2 cellular contexts compared by ENCODE assay signal in the genomic region with DNA sequence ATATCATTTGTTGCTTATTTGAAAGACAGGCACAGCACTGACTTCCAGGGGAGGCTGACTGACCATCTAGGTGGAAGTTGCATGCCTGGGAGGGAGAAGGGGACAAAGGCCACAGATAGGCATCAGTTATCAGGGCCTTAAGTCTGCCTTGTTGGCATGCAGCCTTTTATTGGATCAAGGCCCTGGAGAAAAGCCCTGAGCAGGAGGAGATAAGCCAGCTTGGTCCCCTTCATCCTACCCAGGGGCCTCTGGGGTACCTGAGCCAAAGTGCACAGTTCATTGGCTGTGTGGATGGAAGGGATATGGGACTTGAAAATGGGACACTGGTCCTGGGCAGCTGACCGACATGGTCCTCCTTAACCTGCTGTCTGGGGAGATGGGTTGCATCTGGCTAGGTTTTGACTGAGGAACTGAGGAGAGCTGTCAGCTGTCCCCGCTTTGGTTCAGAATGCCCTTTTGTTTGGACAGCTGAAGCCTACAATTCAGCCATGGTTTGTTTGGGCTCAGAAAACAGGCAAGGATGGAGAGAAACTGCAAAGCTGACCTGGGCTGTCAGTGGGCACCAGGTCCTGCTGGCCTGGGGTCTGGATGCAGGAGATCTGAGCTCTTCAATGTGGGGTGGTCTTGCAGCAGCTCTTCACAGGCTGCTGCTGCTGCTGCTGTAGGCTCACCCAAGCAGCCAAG.
TF ChIP-seq lines count a peak whose summit lies in the region.

No MANE protein-coding gene starts in this region.

TF ChIP-seq in A549, 52 proteins besides CTCF, POLR2A, EP300 and RAD21:
- TF ChIP-seq, protein P1, sequence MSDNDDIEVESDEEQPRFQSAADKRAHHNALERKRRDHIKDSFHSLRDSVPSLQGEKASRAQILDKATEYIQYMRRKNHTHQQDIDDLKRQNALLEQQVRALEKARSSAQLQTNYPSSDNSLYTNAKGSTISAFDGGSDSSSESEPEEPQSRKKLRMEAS (IDR thresholded peaks at IDR 0.05), result 0 out of 2 replicates have a peak, but pooled peaks have one; percentile 13
- TF ChIP-seq GATA3 (IDR thresholded peaks at IDR 0.05; ENCODE audit: borderline replicate concordance), result no peak
- TF ChIP-seq, protein P2, sequence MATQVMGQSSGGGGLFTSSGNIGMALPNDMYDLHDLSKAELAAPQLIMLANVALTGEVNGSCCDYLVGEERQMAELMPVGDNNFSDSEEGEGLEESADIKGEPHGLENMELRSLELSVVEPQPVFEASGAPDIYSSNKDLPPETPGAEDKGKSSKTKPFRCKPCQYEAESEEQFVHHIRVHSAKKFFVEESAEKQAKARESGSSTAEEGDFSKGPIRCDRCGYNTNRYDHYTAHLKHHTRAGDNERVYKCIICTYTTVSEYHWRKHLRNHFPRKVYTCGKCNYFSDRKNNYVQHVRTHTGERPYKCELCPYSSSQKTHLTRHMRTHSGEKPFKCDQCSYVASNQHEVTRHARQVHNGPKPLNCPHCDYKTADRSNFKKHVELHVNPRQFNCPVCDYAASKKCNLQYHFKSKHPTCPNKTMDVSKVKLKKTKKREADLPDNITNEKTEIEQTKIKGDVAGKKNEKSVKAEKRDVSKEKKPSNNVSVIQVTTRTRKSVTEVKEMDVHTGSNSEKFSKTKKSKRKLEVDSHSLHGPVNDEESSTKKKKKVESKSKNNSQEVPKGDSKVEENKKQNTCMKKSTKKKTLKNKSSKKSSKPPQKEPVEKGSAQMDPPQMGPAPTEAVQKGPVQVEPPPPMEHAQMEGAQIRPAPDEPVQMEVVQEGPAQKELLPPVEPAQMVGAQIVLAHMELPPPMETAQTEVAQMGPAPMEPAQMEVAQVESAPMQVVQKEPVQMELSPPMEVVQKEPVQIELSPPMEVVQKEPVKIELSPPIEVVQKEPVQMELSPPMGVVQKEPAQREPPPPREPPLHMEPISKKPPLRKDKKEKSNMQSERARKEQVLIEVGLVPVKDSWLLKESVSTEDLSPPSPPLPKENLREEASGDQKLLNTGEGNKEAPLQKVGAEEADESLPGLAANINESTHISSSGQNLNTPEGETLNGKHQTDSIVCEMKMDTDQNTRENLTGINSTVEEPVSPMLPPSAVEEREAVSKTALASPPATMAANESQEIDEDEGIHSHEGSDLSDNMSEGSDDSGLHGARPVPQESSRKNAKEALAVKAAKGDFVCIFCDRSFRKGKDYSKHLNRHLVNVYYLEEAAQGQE (IDR thresholded peaks at IDR 0.05), result no peak
- TF ChIP-seq HDAC2 (IDR thresholded peaks at IDR 0.05), result no peak

TF ChIP-seq in endothelial cell of umbilical vein, 7 proteins besides CTCF, POLR2A, EP300 and RAD21 (continued from another document):
- TF ChIP-seq, protein P1 (IDR thresholded peaks at IDR 0.05; ENCODE audit: insufficient read depth, insufficient read length), result no peak
- TF ChIP-seq JUN (IDR thresholded peaks at IDR 0.05; ENCODE audit: borderline replicate concordance, insufficient read depth, insufficient read length, low read depth) (no peak), MYC (IDR thresholded peaks at IDR 0.05; ENCODE audit: low read depth, low read length) (no peak)
